9 cellular contexts compared by ENCODE assay signal in genomic region chr3:69088033-69088432, GRCh38. TPM values are rescaled to one million over a fixed set of nuclear protein-coding genes. Genes with fewer than 3 reads are reported as not detected.
DNase-seq lines count a peak whose midpoint lies in the region; ATAC-seq and TF ChIP-seq lines count a peak whose summit lies in the region.
"Had no signal": no experiment of that assay in that cellular context is flagged by ENCODE, and none has a peak within 500 bp of the region (broad histone marks: within the 10 kb centered on the region; RNA-seq: fewer than 3 reads in every experiment).

No MANE protein-coding gene starts in this region.

- no peak for TF ChIP-seq POLR2A in gastroesophageal sphincter (IDR thresholded peaks at IDR 0.05)

- peak overlapping the region; percentile 25 to 32 for H3K4me3 ChIP-seq in CD4-positive, alpha-beta memory T cell (ENCODE audit: low read length in 2 of 2)
- peak overlapping the region in 1 of 2 donors; percentile 86 for H3K4me3 ChIP-seq in gastroesophageal sphincter
- H3K4me3 ChIP-seq in thoracic aorta, result peak overlapping the region; percentile 96
- no peak overlapping the region for H3K4me3 ChIP-seq in Caco-2 (ENCODE audit: low read depth, low read length)

- CTCF ChIA-PET in CD4-positive, alpha-beta memory T cell (lab: Charles Lee; ENCODE audit: partially characterized antibody), result interaction anchor here (1.5 to 3.5 kb wide), 3 partner anchors 23 to 33 kb away, joined by 4 to 17 read pairs (median 4); no protein-coding TSS in a partner anchor
- CTCF ChIA-PET in T-cell (lab: Charles Lee), result interaction anchor here in 1 of 2 donors (0.6 kb wide), 1 partner anchor 31 kb away, joined by 3 read pairs; no protein-coding TSS in a partner anchor
- CTCF ChIA-PET in Caco-2 (lab: Charles Lee), result no interaction called here

- no peak for TF ChIP-seq EP300 in gastroesophageal sphincter (IDR thresholded peaks at IDR 0.05)

- H3K9me3 Mint-ChIP-seq in CD4-positive, alpha-beta memory T cell, result no peaks in the 10 kb centered on the region
- no peaks in the 10 kb centered on the region for H3K9me3 Mint-ChIP-seq in T-cell
- H3K9me3 Mint-ChIP-seq in Caco-2 (ENCODE audit: unreplicated experiment), result no peaks in the 10 kb centered on the region

- 14 to 23% methylated on average over 2 of the region's 2 CpGs for WGBS in gastroesophageal sphincter (ENCODE audit: low coverage in 1 of 2), 2 donors

- intact Hi-C loops in CD4-positive, alpha-beta memory T cell (cut with micrococcal nuclease), result no loop called here
- intact Hi-C loops in Caco-2 (cut with micrococcal nuclease; ENCODE audit: unreplicated experiment), result no loop called here

- H3K27me3 ChIP-seq in CD4-positive, alpha-beta memory T cell (ENCODE audit: insufficient read depth, low read length), result no peaks in the 10 kb centered on the region
- no peaks in the 10 kb centered on the region for H3K27me3 ChIP-seq in gastroesophageal sphincter
- no peaks in the 10 kb centered on the region for H3K27me3 ChIP-seq in thoracic aorta (replicated peaks; ENCODE audit: insufficient read depth)
- no peaks in the 10 kb centered on the region for H3K27me3 ChIP-seq in Caco-2 (replicated peaks; ENCODE audit: control insufficient read depth, insufficient read depth, low read length)

- POLR2A ChIA-PET in CD4-positive, alpha-beta memory T cell (lab: Charles Lee; ENCODE audit: partially characterized antibody), result interaction anchor here (0.7 to 18.6 kb wide), 5 partner anchors 5 to 112 kb away, joined by 3 to 287 read pairs (median 117); partner anchors contain the start of genes ARL6IP5, TMF1 and UBA3
- POLR2A ChIA-PET in T-cell (lab: Charles Lee) (interaction anchor here in 1 of 2 donors (0.5 to 0.6 kb wide), 2 partner anchors 11 to 112 kb away, joined by 5 read pairs; no protein-coding TSS in a partner anchor), Caco-2 (lab: Charles Lee) (no interaction called here)

- peaks cover 55 to 80% (median 63%) of the 10 kb centered on the region in 4 donors for H3K4me1 Mint-ChIP-seq in CD4-positive, alpha-beta memory T cell
- H3K4me1 Mint-ChIP-seq in T-cell (peaks cover 72 to 81% (median 79%) of the 10 kb centered on the region in 3 donors), Caco-2 (ENCODE audit: low read depth, unreplicated experiment) (peaks cover 35% of the 10 kb centered on the region)

- peak overlapping the region; percentile 65 for H3K27ac ChIP-seq in CD4-positive, alpha-beta memory T cell (ENCODE audit: low read depth, low read length)
- H3K27ac ChIP-seq in gastroesophageal sphincter (peak overlapping the region; percentile 80 to 95 (median 91)), thoracic aorta (peak overlapping the region; percentile 96 to 97)
- H3K27ac ChIP-seq: HL-60 had no signal

- H3K27me3 Mint-ChIP-seq in CD4-positive, alpha-beta memory T cell, result no peaks in the 10 kb centered on the region
- no peaks in the 10 kb centered on the region for H3K27me3 Mint-ChIP-seq in T-cell
- H3K27me3 Mint-ChIP-seq in Caco-2 (ENCODE audit: insufficient read depth, unreplicated experiment), result no peaks in the 10 kb centered on the region

- H3K4me1 ChIP-seq in CD4-positive, alpha-beta memory T cell (ENCODE audit: insufficient read depth, low read length), result peaks cover 76% of the 10 kb centered on the region
- H3K4me1 ChIP-seq in gastroesophageal sphincter (peaks cover 36 to 86% (median 60%) of the 10 kb centered on the region in 3 donors), thoracic aorta (ENCODE audit: control insufficient read depth in 1 of 2, low read depth in 2 of 2) (peaks cover 67 to 76% of the 10 kb centered on the region in 2 donors), Caco-2 (peaks cover 11% of the 10 kb centered on the region)

- peak overlapping the region; percentile 85 to 97 (median 91) for H3K27ac Mint-ChIP-seq in CD4-positive, alpha-beta memory T cell
- H3K27ac Mint-ChIP-seq in T-cell, result peak overlapping the region; percentile 88 to 97
- H3K27ac Mint-ChIP-seq in Caco-2 (ENCODE audit: unreplicated experiment), result no peak overlapping the region

- H3K36me3 ChIP-seq in CD4-positive, alpha-beta memory T cell (ENCODE audit: insufficient read depth, low read length), result peaks cover 4% of the 10 kb centered on the region
- H3K36me3 ChIP-seq in gastroesophageal sphincter (no peaks in the 10 kb centered on the region), thoracic aorta (no peaks in the 10 kb centered on the region), Caco-2 (ENCODE audit: control insufficient read depth, insufficient read depth, low read length) (no peaks in the 10 kb centered on the region)

- H3K9me3 ChIP-seq in CD4-positive, alpha-beta memory T cell (ENCODE audit: control insufficient read depth in 1 of 2, low read length in 2 of 2), result no peaks in the 10 kb centered on the region
- no peaks in the 10 kb centered on the region for H3K9me3 ChIP-seq in gastroesophageal sphincter
- H3K9me3 ChIP-seq in thoracic aorta, result no peaks in the 10 kb centered on the region
- H3K9me3 ChIP-seq in Caco-2, result no peaks in the 10 kb centered on the region

- H3K4me3 Mint-ChIP-seq in CD4-positive, alpha-beta memory T cell, result peak overlapping the region; percentile 84 to 99 (median 94)
- peak overlapping the region; percentile 75 to 90 (median 87) for H3K4me3 Mint-ChIP-seq in T-cell
- H3K4me3 Mint-ChIP-seq in Caco-2 (ENCODE audit: unreplicated experiment), result no peak overlapping the region

- peak; percentile 27 for ATAC-seq in GM21619 (IDR thresholded peaks at IDR 0.05; ENCODE audit: unreplicated experiment)
- no peak for ATAC-seq in T-cell (replicated peaks in 1 of 4)
- ATAC-seq in gastroesophageal sphincter, result no peak
- ATAC-seq in thoracic aorta (ENCODE audit: insufficient number of reproducible peaks, low FRiP score, low read depth), result no peak

- DNase-seq in CD4-positive, alpha-beta memory T cell, result no peak
- DNase-seq in T-cell (no peak), thoracic aorta (ENCODE audit: low spot score) (no peak), putamen (ENCODE audit: low spot score) (no peak), Caco-2 (no peak), NCI-H187 treated with DMSO at 0.1 percent for 48 hours (lab: John Stamatoyannopoulos, UW) (no peak)

- no TSS peak for BruUV-seq in Caco-2 (replicated peaks; lab: Mats Ljungman, UMichigan)

- peaks cover 21 to 45% of the 10 kb centered on the region in 2 donors for H3K36me3 Mint-ChIP-seq in CD4-positive, alpha-beta memory T cell
- H3K36me3 Mint-ChIP-seq in T-cell (peaks cover 19% of the 10 kb centered on the region), Caco-2 (ENCODE audit: insufficient read depth, unreplicated experiment) (no peaks in the 10 kb centered on the region)

- no peak for TF ChIP-seq CTCF in gastroesophageal sphincter (IDR thresholded peaks at IDR 0.05)
- no peak for TF ChIP-seq CTCF in thoracic aorta (IDR thresholded peaks at IDR 0.05)
- no peak for TF ChIP-seq CTCF in Caco-2 (IDR thresholded peaks at IDR 0.05; ENCODE audit: insufficient read depth in 1 of 2, low read depth in 1 of 2, low read length in 1 of 2, severe bottlenecking in 1 of 2, unreplicated experiment in 1 of 2)

RNA-seq across cellular contexts. Expression of gene ARL6IP5, which starts 3.3 kb away (rescaled TPM):
- 100 to 1,000 TPM; 147 to 156 TPM for total RNA-seq in CD4-positive, alpha-beta memory T cell
- polyA plus RNA-seq in CD4-positive, alpha-beta memory T cell, result 100 to 1,000 TPM; 500 to 953 TPM
- total RNA-seq in T-cell (100 to 1,000 TPM; 106 to 135 (median 127) TPM), gastroesophageal sphincter (100 to 1,000 TPM; 153 to 184 (median 170) TPM), thoracic aorta (100 to 1,000 TPM; 195 to 269 TPM), Caco-2 (2022) (31.2 and 32.1 TPM in 2 replicates)

RNA-seq across cellular contexts. Expression of gene UBA3, which starts 7.9 kb away (rescaled TPM):
- total RNA-seq in CD4-positive, alpha-beta memory T cell, result 10 to 100 TPM; 81.0 to 81.6 TPM
- polyA plus RNA-seq in CD4-positive, alpha-beta memory T cell, result 100 to 1,000 TPM in 1 of 2 donors, 10 to 100 TPM in 1; 60.1 to 105 TPM
- total RNA-seq in T-cell (10 to 100 TPM; 62.7 to 83.1 (median 73.2) TPM), gastroesophageal sphincter (10 to 100 TPM; 49.8 to 67.6 (median 54.7) TPM), thoracic aorta (10 to 100 TPM; 36.1 to 69.4 TPM), Caco-2 (2022) (45.7 and 49.6 TPM in 2 replicates)

RNA-seq across cellular contexts. Expression of gene LMOD3, which starts 34.4 kb away (rescaled TPM):
- not detected for total RNA-seq in CD4-positive, alpha-beta memory T cell
- polyA plus RNA-seq in CD4-positive, alpha-beta memory T cell, result under 1 TPM; 0.13 to 0.24 TPM
- not detected for total RNA-seq in T-cell
- 1 to 10 TPM in 3 of 4 donors, under 1 TPM in 1; 0.99 to 4.0 (median 2.6) TPM for total RNA-seq in gastroesophageal sphincter
- total RNA-seq in thoracic aorta, result not detected
- total RNA-seq in Caco-2 (2022), result not detected in 2 replicates

RNA-seq across cellular contexts. Expression of gene TMF1, which starts 35.9 kb away (rescaled TPM):
- 10 to 100 TPM; 58.5 to 61.0 TPM for total RNA-seq in CD4-positive, alpha-beta memory T cell
- polyA plus RNA-seq in CD4-positive, alpha-beta memory T cell, result 10 to 100 TPM; 42.8 to 43.2 TPM
- total RNA-seq in T-cell (10 to 100 TPM; 39.9 to 80.4 (median 46.1) TPM), gastroesophageal sphincter (10 to 100 TPM; 31.2 to 43.3 (median 36.3) TPM), thoracic aorta (10 to 100 TPM; 34.7 to 49.2 TPM), Caco-2 (2022) (30.2 and 35.0 TPM in 2 replicates)
